16 cellular contexts compared by ENCODE assay signal in genomic region chr4:181504846-181505374, GRCh38.
DNase-seq lines count a peak whose midpoint lies in the region; TF ChIP-seq lines count a peak whose summit lies in the region.
"Had no signal": no experiment of that assay in that cellular context is flagged by ENCODE, and none has a peak within 500 bp of the region (broad histone marks: within the 10 kb centered on the region; RNA-seq: fewer than 3 reads in every experiment).

No MANE protein-coding gene starts in this region.

- TF ChIP-seq CTCF in MCF 10A (IDR thresholded peaks at IDR 0.05; ENCODE audit: unreplicated experiment) = no peak

- no TSS peak for BruUV-seq in MCF 10A (replicated peaks; lab: Mats Ljungman, UMichigan)

- H3K4me1 Mint-ChIP-seq in MCF 10A (ENCODE audit: insufficient read depth, unreplicated experiment) = peaks cover 6% of the 10 kb centered on the region
- H3K4me1 Mint-ChIP-seq: central memory CD8-positive, alpha-beta T cell; stimulated activated naive CD8-positive, alpha-beta T cell treated with anti-CD3 and anti-CD28 coated beads, Interleukin-15, amount 100 ng/mL, for 72 hours had no signal

- peaks cover 5% of the 10 kb centered on the region for H3K36me3 Mint-ChIP-seq in MCF 10A (ENCODE audit: insufficient read depth, unreplicated experiment)

- no peaks in the 10 kb centered on the region for H3K9me3 Mint-ChIP-seq in MCF 10A (ENCODE audit: unreplicated experiment)

- POLR2A ChIA-PET in MCF 10A (lab: Yijun Ruan, JAX) = no interaction called here

- intact Hi-C loops in MCF 10A (cut with micrococcal nuclease) = no loop called here

- DNase-seq in NCI-H2171 treated with DMSO at 0.1 percent for 48 hours (lab: John Stamatoyannopoulos, UW) (peak; percentile 17), NCI-H2171 (lab: John Stamatoyannopoulos, UW) (no peak), NCI-H187 treated with DMSO at 0.1 percent for 48 hours (lab: John Stamatoyannopoulos, UW) (peak; percentile 86), NCI-H748 treated with DMSO at 0.1 percent for 48 hours (lab: John Stamatoyannopoulos, UW) (peak; percentile 76), SKM-1 treated with dmso at 0.1 percent for 144 hours (lab: John Stamatoyannopoulos, UW; ENCODE audit: unreplicated experiment) (no peak), mucosa of gallbladder (ENCODE audit: low spot score) (no peak), MCF 10A (ENCODE audit: unreplicated experiment) (no peak), iPS-NIHi11 (ENCODE audit: low spot score) (no peak)
- DNase-seq: activated CD8-positive, alpha-beta T cell treated with anti-CD3 and anti-CD28 coated beads, Interleukin-2, amount 10 ng/mL, durations not matched to agents 7 days and 5 days; activated gamma-delta T cell; dermis blood vessel endothelial cell; NCI-H345; right lobe of liver; stimulated activated naive CD8-positive, alpha-beta T cell treated with anti-CD3 and anti-CD28 coated beads, Interleukin-15, amount 100 ng/mL, for 72 hours; tibial artery had no signal

- H3K27me3 Mint-ChIP-seq in MCF 10A (ENCODE audit: insufficient read depth, unreplicated experiment) = no peaks in the 10 kb centered on the region
- H3K27me3 Mint-ChIP-seq: central memory CD8-positive, alpha-beta T cell; stimulated activated naive CD8-positive, alpha-beta T cell treated with anti-CD3 and anti-CD28 coated beads, Interleukin-15, amount 100 ng/mL, for 72 hours had no signal

- no peak overlapping the region for H3K4me3 Mint-ChIP-seq in MCF 10A (ENCODE audit: unreplicated experiment)
- H3K4me3 Mint-ChIP-seq: activated CD8-positive, alpha-beta T cell treated with anti-CD3 and anti-CD28 coated beads, Interleukin-2, amount 10 ng/mL, durations not matched to agents 7 days and 5 days; central memory CD8-positive, alpha-beta T cell; stimulated activated naive CD8-positive, alpha-beta T cell treated with anti-CD3 and anti-CD28 coated beads, Interleukin-15, amount 100 ng/mL, for 72 hours had no signal

- no peak overlapping the region for H3K27ac Mint-ChIP-seq in MCF 10A (ENCODE audit: low read depth, unreplicated experiment)
- H3K27ac Mint-ChIP-seq: activated CD8-positive, alpha-beta T cell treated with anti-CD3 and anti-CD28 coated beads, Interleukin-2, amount 10 ng/mL, durations not matched to agents 7 days and 5 days; stimulated activated naive CD8-positive, alpha-beta T cell treated with anti-CD3 and anti-CD28 coated beads, Interleukin-15, amount 100 ng/mL, for 72 hours had no signal

- CTCF ChIA-PET in MCF 10A (lab: Yijun Ruan, JAX) = interaction anchor here (0.9 to 2.7 kb wide), 3 partner anchors 24 to 362 kb away, joined by 3 to 13 read pairs (median 4); no protein-coding TSS in a partner anchor

Comparison
In these comparisons a context has a peak if more than half of its experiments do, and no peak if none do; other contexts are left out.
1. DNase-seq: peak in NCI-H2171 treated with DMSO at 0.1 percent for 48 hours (single experiment), NCI-H187 treated with DMSO at 0.1 percent for 48 hours (single experiment) and NCI-H748 treated with DMSO at 0.1 percent for 48 hours (single experiment); none in NCI-H2171 (single experiment), SKM-1 treated with dmso at 0.1 percent for 144 hours (single experiment), mucosa of gallbladder (single experiment), MCF 10A (single experiment) and iPS-NIHi11 (single experiment).